ENCODE assay signal across 26 cellular contexts in the genomic region with DNA sequence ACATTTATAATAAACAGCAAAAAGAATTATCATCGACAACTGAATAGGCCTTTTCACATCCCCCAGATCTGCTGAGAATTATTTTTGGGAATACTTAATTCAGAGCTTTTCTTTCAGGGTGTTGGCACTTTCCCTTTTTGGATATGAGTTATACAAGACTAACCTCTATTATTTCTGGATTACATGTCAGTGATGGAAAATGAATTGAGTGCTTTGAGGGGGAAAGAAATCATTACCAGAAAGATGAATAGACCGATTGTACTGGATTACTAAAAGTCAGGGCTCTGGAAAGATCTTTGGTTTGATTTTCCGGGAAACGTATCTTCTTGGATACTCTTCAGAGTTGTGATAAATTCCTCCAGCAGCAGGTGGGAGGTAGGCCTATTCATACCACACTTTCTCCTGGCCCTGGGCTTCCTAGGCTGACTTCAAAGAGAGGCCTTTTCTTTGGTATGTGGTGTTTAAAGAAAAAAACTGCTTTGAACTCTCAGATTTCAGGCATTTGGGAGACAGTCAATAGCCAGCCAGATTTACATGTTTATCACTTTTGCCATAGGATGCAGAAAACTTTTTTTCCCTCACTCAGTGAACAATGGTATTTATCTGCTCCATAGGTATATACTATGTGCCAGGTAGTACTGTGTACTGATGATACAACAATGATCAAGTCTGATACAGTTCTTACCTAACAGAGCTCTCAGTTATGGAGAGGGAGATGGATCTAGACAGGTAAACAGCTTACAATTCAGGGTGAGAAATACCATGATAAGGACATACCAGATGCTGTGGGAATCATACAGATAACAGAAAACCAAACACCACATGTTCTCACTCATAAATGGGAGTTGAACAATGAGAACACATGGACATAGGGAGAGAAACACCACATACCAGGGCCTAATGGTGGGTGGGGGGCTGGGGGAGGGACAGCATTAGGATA.
A peak's percentile ranks its signal among the peaks of the same experiment; 100 is the strongest.
DNase-seq lines count a peak whose midpoint lies in the region; TF ChIP-seq lines count a peak whose summit lies in the region.
"Had no signal": no experiment of that assay in that cellular context is flagged by ENCODE, and none has a peak within 500 bp of the region (broad histone marks: within the 10 kb centered on the region; RNA-seq: fewer than 3 reads in every experiment).

No MANE protein-coding gene starts in this region.

- DNase-seq in astrocyte of the cerebellum (ENCODE audit: low read depth) = peak; percentile 68
- DNase-seq in kidney glomerular epithelial cell (lab: John Stamatoyannopoulos, UW) = peak; percentile 24
- no peak for DNase-seq in progenitor cell of endocrine pancreas (ENCODE audit: low spot score, unreplicated experiment)
- DNase-seq in NCI-H2227 (lab: John Stamatoyannopoulos, UW; ENCODE audit: unreplicated experiment) = no peak
- DNase-seq in activated gamma-delta T cell (lab: John Stamatoyannopoulos, UW) = no peak
- no peak for DNase-seq in NCI-H1436 treated with DMSO at 0.1 percent for 48 hours (lab: John Stamatoyannopoulos, UW)
- DNase-seq: activated CD4-positive, alpha-beta T cell treated with anti-CD3 and anti-CD28 coated beads, Interleukin-2, amount 50 U/mL, for 1 hour; CD4-positive, alpha-beta T cell; KG1; naive thymus-derived CD8-positive, alpha-beta T cell; NCI-H187 treated with DMSO at 0.1 percent for 48 hours; NCI-H82; OCI-M1; psoas muscle; SHP77; stimulated activated CD4-positive, alpha-beta T cell treated with anti-CD3 and anti-CD28 coated beads, Interleukin-2, amount 100 ng/mL, for 24 hours; T-cell had no signal

- H3K27me3 ChIP-seq in HUES6 (ENCODE audit: control insufficient read depth, insufficient read depth, low read length) = no peaks in the 10 kb centered on the region
- H3K27me3 ChIP-seq: suprapubic skin, vagina had no signal

- H3K4me3 ChIP-seq in HUES6 (ENCODE audit: low read depth, low read length) = peak overlapping the region; percentile 16; the same call in 1 of the 2 replicates
- H3K4me3 ChIP-seq in astrocyte of the cerebellum (ENCODE audit: low read depth, low read length) = no peak overlapping the region
- H3K4me3 ChIP-seq: coronary artery, psoas muscle, skin epidermis, suprapubic skin, vagina had no signal

- no peaks in the 10 kb centered on the region for H3K36me3 Mint-ChIP-seq in progenitor cell of endocrine pancreas (ENCODE audit: insufficient read depth)
- H3K36me3 Mint-ChIP-seq: brain; stimulated activated effector memory CD8-positive, alpha-beta T cell treated with anti-CD3 and anti-CD28 coated beads, Interleukin-12 subunit alpha, Interleukin-12 subunit beta, amount 100 ng/mL, for 72 hours had no signal

- H3K9me3 ChIP-seq in HUES6 (ENCODE audit: control insufficient read depth, insufficient read depth, low read depth, low read length) = no peaks in the 10 kb centered on the region
- H3K9me3 ChIP-seq: psoas muscle, suprapubic skin, vagina had no signal

- peaks cover 16% of the 10 kb centered on the region for H3K4me1 ChIP-seq in HUES6 (ENCODE audit: control insufficient read depth, insufficient read depth, low read length)
- H3K4me1 ChIP-seq: psoas muscle, suprapubic skin, vagina had no signal

- H3K9ac ChIP-seq in HUES6 (ENCODE audit: low read length) = peak overlapping the region; percentile 34

- no peaks in the 10 kb centered on the region for H3K36me3 ChIP-seq in HUES6 (ENCODE audit: control insufficient read depth, insufficient read depth, low read length)
- H3K36me3 ChIP-seq: suprapubic skin, vagina had no signal

- peak overlapping the region; percentile 64; the same call in 1 of the 2 replicates for H3K27ac ChIP-seq in HUES6 (ENCODE audit: low read depth, low read length)
- H3K27ac ChIP-seq: coronary artery, psoas muscle, suprapubic skin, vagina had no signal

- TF ChIP-seq CTCF in astrocyte of the cerebellum (IDR thresholded peaks at IDR 0.05; ENCODE audit: low read depth, low read length, missing control alignments) = no peak
- TF ChIP-seq CTCF in progenitor cell of endocrine pancreas (IDR thresholded peaks at IDR 0.05; ENCODE audit: unreplicated experiment) = no peak

- H3K4me3 Mint-ChIP-seq in progenitor cell of endocrine pancreas (ENCODE audit: low read depth) = no peak overlapping the region
- H3K4me3 Mint-ChIP-seq: activated naive CD8-positive, alpha-beta T cell; activated T-helper 17 cell treated with anti-CD3 and anti-CD28 coated beads, Interleukin-2, amount 50 U/mL, for 72 hours; brain; CD4-positive, alpha-beta T cell; naive thymus-derived CD8-positive, alpha-beta T cell; stimulated activated effector memory CD8-positive, alpha-beta T cell treated with anti-CD3 and anti-CD28 coated beads, Interleukin-12 subunit alpha, Interleukin-12 subunit beta, amount 100 ng/mL, for 72 hours; T-cell had no signal

- in situ Hi-C loops in astrocyte of the cerebellum (cut with HindIII; ENCODE audit: low sequenced_read_pairs) = no loop called here

- H3K4me1 Mint-ChIP-seq in progenitor cell of endocrine pancreas (ENCODE audit: low read depth) = peaks cover 10% of the 10 kb centered on the region
- H3K4me1 Mint-ChIP-seq: activated T-helper 17 cell treated with anti-CD3 and anti-CD28 coated beads, Interleukin-2, amount 50 U/mL, for 72 hours; brain; stimulated activated effector memory CD8-positive, alpha-beta T cell treated with anti-CD3 and anti-CD28 coated beads, Interleukin-12 subunit alpha, Interleukin-12 subunit beta, amount 100 ng/mL, for 72 hours; T-cell had no signal

- H3K27me3 Mint-ChIP-seq in progenitor cell of endocrine pancreas = peaks cover 5% of the 10 kb centered on the region
- H3K27me3 Mint-ChIP-seq: activated naive CD8-positive, alpha-beta T cell; activated T-helper 17 cell treated with anti-CD3 and anti-CD28 coated beads, Interleukin-2, amount 50 U/mL, for 72 hours; CD4-positive, alpha-beta T cell; naive thymus-derived CD8-positive, alpha-beta T cell; T-cell had no signal

- peak overlapping the region; percentile 18 for H3K27ac Mint-ChIP-seq in progenitor cell of endocrine pancreas
- H3K27ac Mint-ChIP-seq: activated naive CD8-positive, alpha-beta T cell; activated T-helper 17 cell treated with anti-CD3 and anti-CD28 coated beads, Interleukin-2, amount 50 U/mL, for 72 hours; CD4-positive, alpha-beta T cell; stimulated activated effector memory CD8-positive, alpha-beta T cell treated with anti-CD3 and anti-CD28 coated beads, Interleukin-12 subunit alpha, Interleukin-12 subunit beta, amount 100 ng/mL, for 72 hours; T-cell had no signal

- H3K9me3 Mint-ChIP-seq in progenitor cell of endocrine pancreas (ENCODE audit: low read depth) = peaks cover 12% of the 10 kb centered on the region
- H3K9me3 Mint-ChIP-seq: brain; CD4-positive, alpha-beta T cell had no signal

Comparison
In these comparisons a context has a peak if more than half of its experiments do, and no peak if none do; other contexts are left out.
1. DNase-seq: peak in astrocyte of the cerebellum (single experiment) and kidney glomerular epithelial cell (single experiment); none in progenitor cell of endocrine pancreas (single experiment), NCI-H2227 (single experiment), activated gamma-delta T cell (single experiment) and NCI-H1436 treated with DMSO at 0.1 percent for 48 hours (single experiment).